1 cellular context compared by ENCODE assay signal in genomic region chr22:28799125-28799833, GRCh38.
TF ChIP-seq lines count a peak whose summit lies in the region.

No MANE protein-coding gene starts in this region.

TF ChIP-seq in IMR-90, 13 proteins besides CTCF, POLR2A, EP300 and RAD21:
- TF ChIP-seq FOS (IDR thresholded peaks at IDR 0.05; ENCODE audit: low read depth, low read length), result peak; percentile 45; the same call in 1 of the 2 replicates
- TF ChIP-seq MAZ (IDR thresholded peaks at IDR 0.05; ENCODE audit: borderline replicate concordance, low read depth, low read length), result no peak
- no peak for TF ChIP-seq RFX5 (IDR thresholded peaks at IDR 0.05; ENCODE audit: low read depth, low read length)
- TF ChIP-seq SMC3 (IDR thresholded peaks at IDR 0.05; ENCODE audit: low read depth, low read length), result no peak
- TF ChIP-seq RCOR1 (IDR thresholded peaks at IDR 0.05; ENCODE audit: insufficient replicate concordance, low read length), result peak; percentile 71
- no peak for TF ChIP-seq MXI1 (IDR thresholded peaks at IDR 0.05; ENCODE audit: borderline replicate concordance, low read depth, low read length)
- TF ChIP-seq ELK1 (IDR thresholded peaks at IDR 0.05; ENCODE audit: borderline replicate concordance, low read depth, low read length), result no peak
- no peak; the same call in 1 of the 2 replicates for TF ChIP-seq CHD1 (IDR thresholded peaks at IDR 0.05; ENCODE audit: low read depth, low read length)
- no peak for TF ChIP-seq BHLHE40 (IDR thresholded peaks at IDR 0.05; ENCODE audit: low read depth, low read length)
- TF ChIP-seq NFE2L2 (IDR thresholded peaks at IDR 0.05; ENCODE audit: low read depth, low read length), result no peak
- TF ChIP-seq CEBPB (IDR thresholded peaks at IDR 0.05; ENCODE audit: low read depth, low read length), result peak; percentile 100
- TF ChIP-seq MAFK (IDR thresholded peaks at IDR 0.05; ENCODE audit: low read depth, low read length), result no peak
- TF ChIP-seq USF2 (IDR thresholded peaks at IDR 0.05; ENCODE audit: low read depth, low read length), result no peak
